In genomic region chr7:21428642-21428941, GRCh38 we compare ENCODE assay signal across 8 cellular contexts. TPM values are rescaled to one million over a fixed set of nuclear protein-coding genes. Genes with fewer than 3 reads are reported as not detected.
DNase-seq lines count a peak whose midpoint lies in the region; ATAC-seq and TF ChIP-seq lines count a peak whose summit lies in the region.

No MANE protein-coding gene starts in this region.

- no peak for TF ChIP-seq RAD21 in IMR-90 (IDR thresholded peaks at IDR 0.05; ENCODE audit: low read length)

- H2AFZ ChIP-seq in IMR-90 (replicated peaks; ENCODE audit: low read length, poor library complexity), result peak overlapping the region; percentile 90

- peaks cover 0 to 2% of the 10 kb centered on the region in 2 experiments; a peak in 2 of 4 replicates for H3K79me1 ChIP-seq in IMR-90 (ENCODE audit: low read depth in 1 of 2, low read length in 2 of 2)

- CTCF ChIA-PET in IMR-90 (lab: Yijun Ruan, JAX), result no interaction called here

- peak overlapping the region; percentile 99 for H3K4me3 Mint-ChIP-seq in central memory CD8-positive, alpha-beta T cell

- DNase-seq in IMR-90, result no peak
- no peak for DNase-seq in central memory CD8-positive, alpha-beta T cell (ENCODE audit: low spot score in 2 of 2)
- no peak for DNase-seq in NCI-H1105 (lab: John Stamatoyannopoulos, UW)
- no peak for DNase-seq in dedifferentiated amniotic fluid mesenchymal stem cell (ENCODE audit: extremely low spot score)
- no peak for DNase-seq in dermis blood vessel endothelial cell

- peaks cover 15% of the 10 kb centered on the region for H3K36me3 Mint-ChIP-seq in central memory CD8-positive, alpha-beta T cell (ENCODE audit: insufficient read depth)

- dilution Hi-C loops in IMR-90 (cut with HindIII; ENCODE audit: low sequenced_read_pairs, unreplicated experiment), result no loop called here

- peak overlapping the region; percentile 83 for H2AK9ac ChIP-seq in IMR-90 (replicated peaks; ENCODE audit: low read depth, low read length, poor library complexity)

- H2BK20ac ChIP-seq in IMR-90 (ENCODE audit: low read depth, low read length), result no peak overlapping the region

- H3K4me1 Mint-ChIP-seq in central memory CD8-positive, alpha-beta T cell, result peaks cover 58% of the 10 kb centered on the region

- H2AK5ac ChIP-seq in IMR-90 (ENCODE audit: low read depth, low read length), result no peak overlapping the region

- H3K9me3 ChIP-seq in IMR-90 (ENCODE audit: control insufficient read depth, insufficient read depth, low read length) (no peaks in the 10 kb centered on the region), muscle layer of colon (ENCODE audit: low read length) (no peaks in the 10 kb centered on the region)

- peak overlapping the region; percentile 25 for H2BK5ac ChIP-seq in IMR-90 (ENCODE audit: low read depth, low read length, poor library complexity, severe bottlenecking)

- no peaks in the 10 kb centered on the region for H3K36me3 ChIP-seq in IMR-90 (ENCODE audit: control insufficient read depth, insufficient read depth, low read length)
- H3K36me3 ChIP-seq in muscle layer of colon (ENCODE audit: insufficient read depth, low read length), result no peaks in the 10 kb centered on the region

- H4K8ac ChIP-seq in IMR-90 (ENCODE audit: low read depth in 2 of 2, low read length in 2 of 2), result no peak overlapping the region

- no peak overlapping the region for H3K14ac ChIP-seq in IMR-90 (replicated peaks; ENCODE audit: low read depth, low read length)

- H3K23ac ChIP-seq in IMR-90 (ENCODE audit: low read depth, low read length), result no peak overlapping the region

- H3K27ac ChIP-seq in 22Rv1, result peak overlapping the region; percentile 98
- H3K27ac ChIP-seq in IMR-90 (ENCODE audit: insufficient read depth, low read length), result peak overlapping the region; percentile 54
- H3K27ac ChIP-seq in muscle layer of colon (ENCODE audit: low read depth, low read length), result peak overlapping the region; percentile 40

- H3K9me3 Mint-ChIP-seq in central memory CD8-positive, alpha-beta T cell, result no peaks in the 10 kb centered on the region

- H3K4me2 ChIP-seq in IMR-90 (ENCODE audit: low read depth, low read length), result peak overlapping the region; percentile 34

- H4K91ac ChIP-seq in IMR-90 (ENCODE audit: insufficient read depth, low read depth, low read length), result no peak overlapping the region

- H4K20me1 ChIP-seq in IMR-90 (ENCODE audit: insufficient read depth, low read length), result no peaks in the 10 kb centered on the region

- no CpG with 5 or more reads among the region's 6 CpGs for WGBS in IMR-90 (ENCODE audit: extremely low coverage in 2 of 2, insufficient read length in 1 of 2), 2 experiments

- no peak for TF ChIP-seq POLR2A in IMR-90 (IDR thresholded peaks at IDR 0.05; ENCODE audit: low read depth, low read length)

- intact Hi-C loops in IMR-90 (cut with micrococcal nuclease), result loop anchor here (1.0 to 5.0 kb wide), 4 partner anchors 79 to 654 kb away; partner anchors contain the start of gene SP8

- H3K27ac Mint-ChIP-seq in central memory CD8-positive, alpha-beta T cell (ENCODE audit: low read depth), result peak overlapping the region; percentile 99

- H3K18ac ChIP-seq in IMR-90 (ENCODE audit: low read depth, low read length), result no peak overlapping the region

- H3K27me3 ChIP-seq in IMR-90 (ENCODE audit: control insufficient read depth, insufficient read depth, low read length), result no peaks in the 10 kb centered on the region
- H3K27me3 ChIP-seq in muscle layer of colon (ENCODE audit: control insufficient read depth in 1 of 2, insufficient read depth in 2 of 2, low read length in 2 of 2), result no peaks in the 10 kb centered on the region

- no peak for ATAC-seq in IMR-90 (ENCODE audit: low read depth)
- no peak for ATAC-seq in central memory CD8-positive, alpha-beta T cell (replicated peaks; ENCODE audit: extremely low read depth, poor library complexity, severe bottlenecking)
- no peak for ATAC-seq in GM18873 (IDR thresholded peaks at IDR 0.05; ENCODE audit: low FRiP score, unreplicated experiment)

- H2BK120ac ChIP-seq in IMR-90 (ENCODE audit: low read depth, low read length), result peak overlapping the region; percentile 64; the same call in 1 of the 2 replicates

- peaks cover 4% of the 10 kb centered on the region for H3K9me1 ChIP-seq in IMR-90 (ENCODE audit: insufficient read depth, low read length)

- H3K4me1 ChIP-seq in IMR-90 (ENCODE audit: control insufficient read depth, insufficient read depth, low read length), result peaks cover 4% of the 10 kb centered on the region; the same call in 1 of the 2 replicates
- peaks cover 22% of the 10 kb centered on the region for H3K4me1 ChIP-seq in muscle layer of colon (ENCODE audit: insufficient read depth, low read length)

- no peak overlapping the region for H4K5ac ChIP-seq in IMR-90 (ENCODE audit: low read depth, low read length)

- peak overlapping the region; percentile 55 for H3K4ac ChIP-seq in IMR-90 (ENCODE audit: low read depth, low read length)

- H3K9ac ChIP-seq in IMR-90 (ENCODE audit: low read depth, low read length), result peak overlapping the region; percentile 50
- peak overlapping the region; percentile 75 for H3K9ac ChIP-seq in muscle layer of colon (ENCODE audit: low read length)

- no TSS peak for BruUV-seq in IMR-90 (replicated peaks; lab: Mats Ljungman, UMichigan)

- no peak overlapping the region for H2BK15ac ChIP-seq in IMR-90 (ENCODE audit: low read depth, low read length)

- in situ Hi-C loops in IMR-90 (cut with MboI; ENCODE audit: low sequenced_read_pairs), result no loop called here

- TF ChIP-seq CTCF in 22Rv1 (IDR thresholded peaks at IDR 0.05), result no peak
- no peak for TF ChIP-seq CTCF in IMR-90 (conservative IDR thresholded peaks at IDR 0.05; ENCODE audit: low read depth, low read length)

- POLR2A ChIA-PET in IMR-90 (lab: Charles Lee; ENCODE audit: unreplicated experiment), result no interaction called here

- H3K56ac ChIP-seq in IMR-90 (ENCODE audit: extremely low read depth, insufficient read depth, low read length), result peak overlapping the region; percentile 17; the same call in 1 of the 2 replicates

- no peaks in the 10 kb centered on the region for H3K27me3 Mint-ChIP-seq in central memory CD8-positive, alpha-beta T cell

- peak overlapping the region; percentile 86 for H3K4me3 ChIP-seq in IMR-90 (ENCODE audit: insufficient read depth, low read depth, low read length)
- H3K4me3 ChIP-seq in muscle layer of colon (ENCODE audit: low read depth in 1 of 2, low read length in 2 of 2), result peak overlapping the region; percentile 70 to 71

TF ChIP-seq in IMR-90, 13 proteins besides CTCF, POLR2A, EP300 and RAD21:
- TF ChIP-seq ELK1 (IDR thresholded peaks at IDR 0.05; ENCODE audit: borderline replicate concordance, low read depth, low read length) (no peak), CHD1 (IDR thresholded peaks at IDR 0.05; ENCODE audit: low read depth, low read length) (no peak), BHLHE40 (IDR thresholded peaks at IDR 0.05; ENCODE audit: low read depth, low read length) (no peak), MAZ (IDR thresholded peaks at IDR 0.05; ENCODE audit: borderline replicate concordance, low read depth, low read length) (no peak), RCOR1 (IDR thresholded peaks at IDR 0.05; ENCODE audit: insufficient replicate concordance, low read length) (no peak), MAFK (IDR thresholded peaks at IDR 0.05; ENCODE audit: low read depth, low read length) (no peak)

RNA-seq across cellular contexts. Expression of gene SP4, which starts 0.7 kb away (rescaled TPM):
- total RNA-seq in IMR-90 (2012; rRNA removed) (5.6 and 5.9 TPM in 2 replicates), dermis blood vessel endothelial cell (6.5 and 8.4 TPM in 2 replicates)
- polyA plus RNA-seq in IMR-90 (2012; rRNA removed), result 0.85 and 0.97 TPM in 2 replicates
- polyA plus RNA-seq in IMR-90 (2012; cell fraction: cytosol; rRNA removed), result 0.30 and 0.40 TPM in 2 replicates
- polyA plus RNA-seq in IMR-90 (2012; cell fraction: nucleus; rRNA removed; ENCODE audit: low replicate concordance), result 0.23 and 1.1 TPM in 2 replicates

Comparison
In these comparisons a context has a peak if more than half of its experiments do, and no peak if none do; other contexts are left out.
1. H3K27ac ChIP-seq: peak in every context shown above with its lines; median percentile 98 in 22Rv1; 54 in IMR-90; 40 in muscle layer of colon.